In genomic region chr22:20507253-20508066, GRCh38 we compare ENCODE assay signal across 1 cellular context.
TF ChIP-seq lines count a peak whose summit lies in the region.

Gene MED15, plus strand, starts transcription at chr22:20507610. Its CDS starts 69 bp downstream, at chr22:20507679.

TF ChIP-seq in HEK293, 187 proteins besides CTCF, POLR2A, EP300 and RAD21 (continued from another document and continues in another):
- peak; percentile 61 for TF ChIP-seq ZBTB26 (tag by site-specific recombination; optimal IDR thresholded peaks at IDR 0.05)
- no peak for TF ChIP-seq ZNF138 (tag by site-specific recombination; IDR thresholded peaks at IDR 0.05; ENCODE audit: borderline replicate concordance)
- TF ChIP-seq ZNF776 (tag by site-specific recombination; IDR thresholded peaks at IDR 0.05; ENCODE audit: borderline replicate concordance): no peak
- TF ChIP-seq ZEB2 (tag by site-specific recombination; IDR thresholded peaks at IDR 0.05): peak; percentile 54
- TF ChIP-seq ZNF830 (tag by site-specific recombination; IDR thresholded peaks at IDR 0.05; ENCODE audit: low read depth): no peak
- no peak for TF ChIP-seq ZNF664 (tag by site-specific recombination; IDR thresholded peaks at IDR 0.05)
- TF ChIP-seq ZNF76 (tag by site-specific recombination; IDR thresholded peaks at IDR 0.05; ENCODE audit: borderline replicate concordance, low read depth): peak; percentile 99
- no peak for TF ChIP-seq HOXD13 (CRISPR knock-in tag; IDR thresholded peaks at IDR 0.05; ENCODE audit: borderline replicate concordance)
- peak; percentile 90 for TF ChIP-seq KLF17 (tag by site-specific recombination; IDR thresholded peaks at IDR 0.05)
- peak; percentile 80 for TF ChIP-seq SP2 (tag by site-specific recombination; IDR thresholded peaks at IDR 0.05)
- TF ChIP-seq ZNF621 (tag by site-specific recombination; IDR thresholded peaks at IDR 0.05): no peak
- TF ChIP-seq OVOL3 (tag by site-specific recombination; IDR thresholded peaks at IDR 0.05): peak; percentile 69; the same call in 1 of the 2 replicates
- TF ChIP-seq REPIN1 (tag by site-specific recombination; IDR thresholded peaks at IDR 0.05; ENCODE audit: low read depth): peak; percentile 71; the same call in 1 of the 2 replicates
- TF ChIP-seq ZNF785 (tag by site-specific recombination; IDR thresholded peaks at IDR 0.05): peak; percentile 48; the same call in 1 of the 2 replicates
- peak; percentile 67; the same call in 1 of the 2 replicates for TF ChIP-seq YY1 (tag by site-specific recombination; IDR thresholded peaks at IDR 0.05)
- TF ChIP-seq REST (tag by site-specific recombination; IDR thresholded peaks at IDR 0.05): no peak
- 0 out of 2 replicates have a peak, but pooled peaks have one; percentile 36 for TF ChIP-seq ZBTB8A (tag by site-specific recombination; IDR thresholded peaks at IDR 0.05)
- TF ChIP-seq ZNF26 (tag by site-specific recombination; IDR thresholded peaks at IDR 0.05): no peak
- TF ChIP-seq RBAK (tag by site-specific recombination; IDR thresholded peaks at IDR 0.05): no peak
- TF ChIP-seq ZNF571 (tag by site-specific recombination; IDR thresholded peaks at IDR 0.05): no peak
- no peak for TF ChIP-seq MYNN (tag by site-specific recombination; IDR thresholded peaks at IDR 0.05; ENCODE audit: borderline replicate concordance)
- no peak for TF ChIP-seq ZNF16 (tag by site-specific recombination; IDR thresholded peaks at IDR 0.05; ENCODE audit: low read depth)
- TF ChIP-seq PRDM4 (tag by site-specific recombination; IDR thresholded peaks at IDR 0.05): no peak
- peak; percentile 68 for TF ChIP-seq ZNF639 (tag by site-specific recombination; IDR thresholded peaks at IDR 0.05)
- TF ChIP-seq TCF7L2 (IDR thresholded peaks at IDR 0.05; ENCODE audit: borderline replicate concordance, low read depth, low read length): no peak
- TF ChIP-seq ZNF48 (tag by site-specific recombination; IDR thresholded peaks at IDR 0.05): no peak
- 0 out of 2 replicates have a peak, but pooled peaks have one; percentile 15 for TF ChIP-seq ZBTB48 (tag by site-specific recombination; IDR thresholded peaks at IDR 0.05)
- peak; percentile 31 for TF ChIP-seq IKZF3 (tag by site-specific recombination; IDR thresholded peaks at IDR 0.05)
- TF ChIP-seq ZNF335 (tag by site-specific recombination; conservative IDR thresholded peaks at IDR 0.05): peak; percentile 99
- TF ChIP-seq ZBTB10 (tag by site-specific recombination; IDR thresholded peaks at IDR 0.05): peak; percentile 54
- TF ChIP-seq ZNF211 (tag by site-specific recombination; IDR thresholded peaks at IDR 0.05; ENCODE audit: low read depth): no peak
- TF ChIP-seq ZNF707 (tag by site-specific recombination; IDR thresholded peaks at IDR 0.05): no peak
- no peak for TF ChIP-seq ZNF155 (tag by site-specific recombination; IDR thresholded peaks at IDR 0.05)
- TF ChIP-seq ZSCAN4 (tag by site-specific recombination; IDR thresholded peaks at IDR 0.05): no peak
- no peak for TF ChIP-seq ZNF791 (tag by site-specific recombination; IDR thresholded peaks at IDR 0.05)
- TF ChIP-seq ZNF561 (tag by site-specific recombination; IDR thresholded peaks at IDR 0.05; ENCODE audit: borderline replicate concordance): peak; percentile 80; the same call in 1 of the 2 replicates
- no peak for TF ChIP-seq ZNF362 (tag by site-specific recombination; IDR thresholded peaks at IDR 0.05)
- TF ChIP-seq ZNF610 (tag by site-specific recombination; IDR thresholded peaks at IDR 0.05; ENCODE audit: borderline replicate concordance): 0 out of 2 replicates have a peak, but pooled peaks have one; percentile 40
- TF ChIP-seq ZNF624 (tag by site-specific recombination; IDR thresholded peaks at IDR 0.05): no peak
- peak; percentile 82 for TF ChIP-seq ZFP69B (tag by site-specific recombination; IDR thresholded peaks at IDR 0.05)
- TF ChIP-seq TRIM28 (IDR thresholded peaks at IDR 0.05; ENCODE audit: borderline replicate concordance, low read length): no peak
- TF ChIP-seq ZFP3 (tag by site-specific recombination; IDR thresholded peaks at IDR 0.05; ENCODE audit: low read depth): no peak
- TF ChIP-seq ZNF514 (tag by site-specific recombination; IDR thresholded peaks at IDR 0.05): no peak
- no peak for TF ChIP-seq ZNF433 (tag by site-specific recombination; IDR thresholded peaks at IDR 0.05; ENCODE audit: low read depth)
- no peak for TF ChIP-seq ZNF10 (tag by site-specific recombination; IDR thresholded peaks at IDR 0.05)
- no peak for TF ChIP-seq ZNF488 (tag by site-specific recombination; IDR thresholded peaks at IDR 0.05)
- TF ChIP-seq ZNF175 (tag by site-specific recombination; IDR thresholded peaks at IDR 0.05): no peak
